Comparison of ENCODE assay signal across 1 cellular context in genomic region chr2:33220533-33220932, GRCh38.
TF ChIP-seq lines count a peak whose summit lies in the region.

No MANE protein-coding gene starts in this region.

TF ChIP-seq in SK-N-SH, 30 proteins besides CTCF, POLR2A, EP300 and RAD21 (continued from another document):
- TF ChIP-seq REST (IDR thresholded peaks at IDR 0.05; ENCODE audit: low read depth, low read length) (no peak), RXRA (IDR thresholded peaks at IDR 0.05; ENCODE audit: borderline replicate concordance, low read depth) (no peak), YY1 (IDR thresholded peaks at IDR 0.05; ENCODE audit: low read depth) (no peak), RCOR1 (IDR thresholded peaks at IDR 0.05; ENCODE audit: low read length) (no peak), USF1 (IDR thresholded peaks at IDR 0.05; ENCODE audit: borderline replicate concordance, low read depth) (no peak), RFX5 (IDR thresholded peaks at IDR 0.05; ENCODE audit: low read length) (no peak), TAF1 (IDR thresholded peaks at IDR 0.05; ENCODE audit: borderline replicate concordance, low read depth, low read length) (no peak)
TF ChIP-seq in SK-N-SH: peak in this region for 0.
